ENCODE assay signal across 7 cellular contexts in the genomic region with DNA sequence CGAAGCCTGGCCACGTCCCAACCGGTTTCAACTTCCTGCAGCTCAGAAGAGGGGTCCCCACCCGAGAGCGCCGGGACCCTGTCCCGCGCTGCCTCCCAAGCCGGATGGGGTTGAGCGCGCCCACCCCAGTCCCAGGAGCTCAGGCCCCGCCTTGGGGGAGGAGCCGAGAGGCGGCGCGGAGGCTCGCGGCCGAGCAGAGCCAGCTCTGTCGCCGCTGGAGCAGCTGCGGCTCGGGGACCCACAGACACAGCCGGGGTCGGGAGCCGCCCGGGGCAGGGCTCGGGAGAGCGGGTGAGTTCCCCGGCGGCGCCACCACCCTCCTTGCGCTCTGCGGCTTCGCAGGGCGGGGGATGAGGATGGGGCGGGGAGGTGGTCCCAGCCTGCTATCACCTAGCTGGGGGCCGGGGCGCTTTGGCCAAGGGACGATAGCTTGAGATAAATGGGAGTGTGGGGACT. TPM values are rescaled to one million over a fixed set of nuclear protein-coding genes. Genes with fewer than 3 reads are reported as not detected.
DNase-seq lines count a peak whose midpoint lies in the region; ATAC-seq lines count a peak whose summit lies in the region.

A gene (plus strand): TSS at position 196 of the 456 bp plus-strand sequence. CDS start 30,229 bp downstream, outside the sequence.

- DNase-seq in SK-N-MC (ENCODE audit: low read depth, low spot score) (no peak), left ventricle myocardium superior (peak; percentile 75), putamen (ENCODE audit: low spot score) (peak; percentile 84)
- DNase-seq in activated naive CD4-positive, alpha-beta T cell treated with anti-CD3 and anti-CD28 coated beads, Interleukin-2, amount 50 U/mL, for 16 hours: peak; percentile 77

- ATAC-seq in GM19043 (IDR thresholded peaks at IDR 0.05; ENCODE audit: low read depth, unreplicated experiment): peak; percentile 45
- ATAC-seq in HG03103 (IDR thresholded peaks at IDR 0.05; ENCODE audit: low read depth, unreplicated experiment): peak; percentile 49
- peak; percentile 92 for ATAC-seq in left ventricle myocardium superior

- H3K9ac ChIP-seq in SK-N-MC (ENCODE audit: insufficient read length): no peak within 1 kb of the TSS

- H3K27ac ChIP-seq in SK-N-MC: no peak within 1 kb of the TSS
- H3K27ac ChIP-seq in urinary bladder (ENCODE audit: low read depth): peak within 1 kb of the TSS; percentile 28

- H3K4me3 ChIP-seq in SK-N-MC (peak within 1 kb of the TSS; percentile 69), urinary bladder (ENCODE audit: low read depth, low read length) (peak within 1 kb of the TSS; percentile 55)

- no peaks in the 10 kb centered on the region for H3K9me3 ChIP-seq in SK-N-MC (ENCODE audit: low read depth, low read length)

- H3K36me3 ChIP-seq in SK-N-MC (ENCODE audit: insufficient read depth, low read length) (no peaks in the 10 kb centered on the region), urinary bladder (ENCODE audit: insufficient read depth) (no peaks in the 10 kb centered on the region)

- intact Hi-C loops in left ventricle myocardium superior (cut with micrococcal nuclease): no loop called here

- peaks cover 3% of the 10 kb centered on the region for H3K4me1 ChIP-seq in urinary bladder (ENCODE audit: insufficient read depth)

- WGBS in urinary bladder: 3% methylated on average over 40 of the region's 40 CpGs

RNA-seq across cellular contexts. Expression of the gene that starts here (rescaled TPM):
- 9.4 TPM for total RNA-seq in left ventricle myocardium superior
- total RNA-seq in urinary bladder: 5.6 TPM
- 8.0 TPM for polyA plus RNA-seq in urinary bladder
